In the genomic region with DNA sequence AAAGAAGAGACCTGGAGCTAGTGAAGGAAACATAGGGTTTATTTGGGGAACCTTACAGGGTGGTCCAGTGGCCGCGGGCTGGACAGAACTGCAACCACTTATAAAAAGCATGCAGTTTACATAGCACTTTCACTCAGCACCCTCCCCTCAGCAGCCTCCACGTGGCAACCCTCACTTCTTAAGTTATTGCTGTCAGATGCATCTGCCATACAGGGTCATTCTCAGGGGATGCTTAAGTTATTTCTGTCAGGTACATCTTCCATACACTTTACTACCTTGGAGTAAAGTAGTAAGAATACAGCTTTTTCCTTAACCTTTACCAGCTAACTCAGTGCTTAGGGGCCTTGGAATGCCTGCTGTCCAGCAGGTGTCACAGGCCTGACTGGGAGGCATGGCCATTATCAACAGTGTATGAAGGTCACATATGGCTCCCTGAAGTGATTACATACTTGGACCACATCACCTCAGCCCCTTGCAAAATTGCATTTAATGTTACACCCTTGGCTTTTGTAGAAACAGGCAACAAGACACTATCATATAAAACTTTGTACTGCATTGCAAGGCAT, we compare ENCODE assay signal across 3 cellular contexts.
TF ChIP-seq lines count a peak whose summit lies in the region.

No MANE protein-coding gene starts in this region.

TF ChIP-seq in SK-N-SH, 30 proteins besides CTCF, POLR2A, EP300 and RAD21:
- TF ChIP-seq GATA2 (CRISPR knock-in tag; IDR thresholded peaks at IDR 0.05) (no peak), RXRA (IDR thresholded peaks at IDR 0.05; ENCODE audit: borderline replicate concordance, low read depth) (no peak), PBX3 (IDR thresholded peaks at IDR 0.05) (no peak), USF2 (IDR thresholded peaks at IDR 0.05; ENCODE audit: borderline replicate concordance, low read depth, low read length) (no peak), TCF12 (IDR thresholded peaks at IDR 0.05) (no peak)

TF ChIP-seq in SK-N-SH treated with all-trans-retinoic acid at 6 μM for 48 hours, 23 proteins besides CTCF, POLR2A, EP300 and RAD21:
- no peak for TF ChIP-seq TCF4 (CRISPR knock-in tag; IDR thresholded peaks at IDR 0.05; ENCODE audit: borderline replicate concordance)
- no peak for TF ChIP-seq PPARA (CRISPR knock-in tag; IDR thresholded peaks at IDR 0.05; ENCODE audit: borderline replicate concordance)
- no peak for TF ChIP-seq ZFP30 (CRISPR knock-in tag; IDR thresholded peaks at IDR 0.05)
- no peak for TF ChIP-seq SNAI2 (CRISPR knock-in tag; IDR thresholded peaks at IDR 0.05)
- TF ChIP-seq CSDC2 (CRISPR knock-in tag; IDR thresholded peaks at IDR 0.05): no peak
- TF ChIP-seq ISL1 (CRISPR knock-in tag; IDR thresholded peaks at IDR 0.05): no peak
- no peak for TF ChIP-seq ESRRG (CRISPR knock-in tag; IDR thresholded peaks at IDR 0.05)
- no peak for TF ChIP-seq BACH2 (CRISPR knock-in tag; IDR thresholded peaks at IDR 0.05; ENCODE audit: borderline replicate concordance)
- no peak for TF ChIP-seq POU6F1 (CRISPR knock-in tag; IDR thresholded peaks at IDR 0.05; ENCODE audit: borderline replicate concordance, low read depth)
- TF ChIP-seq ZFP3 (CRISPR knock-in tag; IDR thresholded peaks at IDR 0.05): no peak
- TF ChIP-seq ZNF8 (CRISPR knock-in tag; IDR thresholded peaks at IDR 0.05): no peak
- TF ChIP-seq ZC3H10 (CRISPR knock-in tag; IDR thresholded peaks at IDR 0.05): no peak
- no peak for TF ChIP-seq PATZ1 (CRISPR knock-in tag; IDR thresholded peaks at IDR 0.05; ENCODE audit: borderline replicate concordance)
- no peak for TF ChIP-seq ZNF565 (CRISPR knock-in tag; conservative IDR thresholded peaks at IDR 0.05; ENCODE audit: low read depth)
- TF ChIP-seq ARNTL (CRISPR knock-in tag; IDR thresholded peaks at IDR 0.05; ENCODE audit: borderline replicate concordance, low read depth): no peak
- TF ChIP-seq CSRNP3 (CRISPR knock-in tag; IDR thresholded peaks at IDR 0.05): no peak
- no peak for TF ChIP-seq GLIS3 (CRISPR knock-in tag; IDR thresholded peaks at IDR 0.05)

TF ChIP-seq in GM12891, 5 proteins besides CTCF, POLR2A, EP300 and RAD21:
- no peak for TF ChIP-seq TAF1 (IDR thresholded peaks at IDR 0.05; ENCODE audit: low read depth, low read length)
- no peak for TF ChIP-seq POU2F2 (IDR thresholded peaks at IDR 0.05; ENCODE audit: low read depth, low read length)
- TF ChIP-seq PAX5 (IDR thresholded peaks at IDR 0.05; ENCODE audit: insufficient read depth, low read length, severe bottlenecking): no peak
- no peak for TF ChIP-seq POLR2AphosphoS5 (IDR thresholded peaks at IDR 0.05; ENCODE audit: low read depth, low read length)
- no peak for TF ChIP-seq SPI1 (IDR thresholded peaks at IDR 0.05; ENCODE audit: low read depth, low read length)
TF ChIP-seq in GM12891: peak in this region for 0.
